In the genomic region with DNA sequence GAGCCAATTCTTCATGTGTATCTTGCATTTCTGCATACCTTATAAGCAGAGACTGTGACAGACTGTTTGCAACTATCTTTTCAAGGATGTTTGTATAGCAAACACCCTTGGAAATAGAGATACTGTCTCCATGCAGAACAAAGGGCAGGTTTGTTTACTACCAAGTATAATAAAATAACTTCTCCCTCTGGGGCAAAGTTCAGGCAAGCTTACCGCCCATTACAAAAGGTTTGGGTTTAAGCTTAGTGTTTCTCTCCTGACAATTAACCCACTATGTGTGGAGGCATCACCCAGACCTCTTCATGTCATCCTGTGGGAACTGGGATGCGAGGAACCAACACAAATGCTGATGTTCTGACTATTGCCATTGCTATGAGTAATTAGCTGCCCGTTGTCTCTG, we compare ENCODE assay signal across 1 cellular context.
A peak's percentile ranks its signal among the peaks of the same experiment; 100 is the strongest.
TF ChIP-seq lines count a peak whose summit lies in the region.

No MANE protein-coding gene starts in this region.

TF ChIP-seq in HepG2, 621 proteins besides CTCF, POLR2A, EP300 and RAD21 (continued from another document and continues in another):
- TF ChIP-seq SAP130 (CRISPR knock-in tag; IDR thresholded peaks at IDR 0.05; ENCODE audit: low read depth) (peak; percentile 43; the same call in 1 of the 2 replicates), HOXA5 (CRISPR knock-in tag; IDR thresholded peaks at IDR 0.05) (no peak), RARA (CRISPR knock-in tag; IDR thresholded peaks at IDR 0.05) (peak; percentile 49), KMT2B (CRISPR knock-in tag; IDR thresholded peaks at IDR 0.05) (no peak), HDAC2 (CRISPR knock-in tag; IDR thresholded peaks at IDR 0.05) (peak; percentile 70), ARID4A (CRISPR knock-in tag; IDR thresholded peaks at IDR 0.05; ENCODE audit: borderline replicate concordance) (no peak), ZNF160 (CRISPR knock-in tag; IDR thresholded peaks at IDR 0.05) (no peak), ZNF563 (CRISPR knock-in tag; IDR thresholded peaks at IDR 0.05) (no peak), DNMT3B (CRISPR knock-in tag; conservative IDR thresholded peaks at IDR 0.05) (no peak), HNF4G (IDR thresholded peaks at IDR 0.05; ENCODE audit: borderline replicate concordance, low read depth, low read length) (peak; percentile 61), HNF4G (CRISPR knock-in tag; IDR thresholded peaks at IDR 0.05; ENCODE audit: borderline replicate concordance, low read depth) (no peak), ZNF281 (CRISPR knock-in tag; IDR thresholded peaks at IDR 0.05; ENCODE audit: borderline replicate concordance) (no peak), ZNF44 (CRISPR knock-in tag; IDR thresholded peaks at IDR 0.05) (no peak), HHEX (CRISPR knock-in tag; IDR thresholded peaks at IDR 0.05) (no peak), ZSCAN20 (CRISPR knock-in tag; IDR thresholded peaks at IDR 0.05; ENCODE audit: borderline replicate concordance) (no peak), ZNF615 (CRISPR knock-in tag; IDR thresholded peaks at IDR 0.05; ENCODE audit: borderline replicate concordance) (no peak), BRF2 (CRISPR knock-in tag; IDR thresholded peaks at IDR 0.05) (no peak), MTF1 (CRISPR knock-in tag; IDR thresholded peaks at IDR 0.05) (no peak), ZNF83 (CRISPR knock-in tag; IDR thresholded peaks at IDR 0.05; ENCODE audit: borderline replicate concordance) (no peak), KAT8 (CRISPR knock-in tag; IDR thresholded peaks at IDR 0.05) (0 out of 2 replicates have a peak, but pooled peaks have one; percentile 19), ZNF557 (CRISPR knock-in tag; IDR thresholded peaks at IDR 0.05) (no peak), ZNF10 (CRISPR knock-in tag; IDR thresholded peaks at IDR 0.05; ENCODE audit: borderline replicate concordance, low read depth) (no peak), GATAD1 (CRISPR knock-in tag; IDR thresholded peaks at IDR 0.05) (no peak), ZNF256 (CRISPR knock-in tag; conservative IDR thresholded peaks at IDR 0.05) (no peak), ZNF737 (CRISPR knock-in tag; IDR thresholded peaks at IDR 0.05; ENCODE audit: borderline replicate concordance) (no peak), TBX2 (CRISPR knock-in tag; IDR thresholded peaks at IDR 0.05; ENCODE audit: borderline replicate concordance) (peak; percentile 29; the same call in 1 of the 2 replicates), CEBPG (CRISPR knock-in tag; IDR thresholded peaks at IDR 0.05) (no peak), GABPB1 (CRISPR knock-in tag; IDR thresholded peaks at IDR 0.05) (no peak), ZNF570 (CRISPR knock-in tag; IDR thresholded peaks at IDR 0.05; ENCODE audit: borderline replicate concordance) (no peak), SP1 (IDR thresholded peaks at IDR 0.05) (no peak), SP1 (CRISPR knock-in tag; IDR thresholded peaks at IDR 0.05) (no peak), MBD4 (IDR thresholded peaks at IDR 0.05; ENCODE audit: borderline replicate concordance, low read length) (no peak), CHD4 (IDR thresholded peaks at IDR 0.05; ENCODE audit: borderline replicate concordance, low read length) (no peak; the same call in 1 of the 2 replicates), CENPT (CRISPR knock-in tag; IDR thresholded peaks at IDR 0.05; ENCODE audit: low read depth) (no peak), ISL2 (CRISPR knock-in tag; IDR thresholded peaks at IDR 0.05) (peak; percentile 66; the same call in 1 of the 2 replicates), MTA1 (CRISPR knock-in tag; IDR thresholded peaks at IDR 0.05; ENCODE audit: borderline replicate concordance) (no peak), RARG (CRISPR knock-in tag; IDR thresholded peaks at IDR 0.05; ENCODE audit: low read depth) (no peak), ZFP36L2 (CRISPR knock-in tag; IDR thresholded peaks at IDR 0.05) (no peak), CREB1 (IDR thresholded peaks at IDR 0.05) (no peak), CREB1 (CRISPR knock-in tag; IDR thresholded peaks at IDR 0.05) (0 out of 2 replicates have a peak, but pooled peaks have one; percentile 11)
- TF ChIP-seq, protein P1, sequence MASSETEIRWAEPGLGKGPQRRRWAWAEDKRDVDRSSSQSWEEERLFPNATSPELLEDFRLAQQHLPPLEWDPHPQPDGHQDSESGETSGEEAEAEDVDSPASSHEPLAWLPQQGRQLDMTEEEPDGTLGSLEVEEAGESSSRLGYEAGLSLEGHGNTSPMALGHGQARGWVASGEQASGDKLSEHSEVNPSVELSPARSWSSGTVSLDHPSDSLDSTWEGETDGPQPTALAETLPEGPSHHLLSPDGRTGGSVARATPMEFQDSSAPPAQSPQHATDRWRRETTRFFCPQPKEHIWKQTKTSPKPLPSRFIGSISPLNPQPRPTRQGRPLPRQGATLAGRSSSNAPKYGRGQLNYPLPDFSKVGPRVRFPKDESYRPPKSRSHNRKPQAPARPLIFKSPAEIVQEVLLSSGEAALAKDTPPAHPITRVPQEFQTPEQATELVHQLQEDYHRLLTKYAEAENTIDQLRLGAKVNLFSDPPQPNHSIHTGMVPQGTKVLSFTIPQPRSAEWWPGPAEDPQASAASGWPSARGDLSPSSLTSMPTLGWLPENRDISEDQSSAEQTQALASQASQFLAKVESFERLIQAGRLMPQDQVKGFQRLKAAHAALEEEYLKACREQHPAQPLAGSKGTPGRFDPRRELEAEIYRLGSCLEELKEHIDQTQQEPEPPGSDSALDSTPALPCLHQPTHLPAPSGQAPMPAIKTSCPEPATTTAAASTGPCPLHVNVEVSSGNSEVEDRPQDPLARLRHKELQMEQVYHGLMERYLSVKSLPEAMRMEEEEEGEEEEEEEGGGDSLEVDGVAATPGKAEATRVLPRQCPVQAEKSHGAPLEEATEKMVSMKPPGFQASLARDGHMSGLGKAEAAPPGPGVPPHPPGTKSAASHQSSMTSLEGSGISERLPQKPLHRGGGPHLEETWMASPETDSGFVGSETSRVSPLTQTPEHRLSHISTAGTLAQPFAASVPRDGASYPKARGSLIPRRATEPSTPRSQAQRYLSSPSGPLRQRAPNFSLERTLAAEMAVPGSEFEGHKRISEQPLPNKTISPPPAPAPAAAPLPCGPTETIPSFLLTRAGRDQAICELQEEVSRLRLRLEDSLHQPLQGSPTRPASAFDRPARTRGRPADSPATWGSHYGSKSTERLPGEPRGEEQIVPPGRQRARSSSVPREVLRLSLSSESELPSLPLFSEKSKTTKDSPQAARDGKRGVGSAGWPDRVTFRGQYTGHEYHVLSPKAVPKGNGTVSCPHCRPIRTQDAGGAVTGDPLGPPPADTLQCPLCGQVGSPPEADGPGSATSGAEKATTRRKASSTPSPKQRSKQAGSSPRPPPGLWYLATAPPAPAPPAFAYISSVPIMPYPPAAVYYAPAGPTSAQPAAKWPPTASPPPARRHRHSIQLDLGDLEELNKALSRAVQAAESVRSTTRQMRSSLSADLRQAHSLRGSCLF (CRISPR knock-in tag; IDR thresholded peaks at IDR 0.05; ENCODE audit: borderline replicate concordance) = no peak
- TF ChIP-seq, protein P2, sequence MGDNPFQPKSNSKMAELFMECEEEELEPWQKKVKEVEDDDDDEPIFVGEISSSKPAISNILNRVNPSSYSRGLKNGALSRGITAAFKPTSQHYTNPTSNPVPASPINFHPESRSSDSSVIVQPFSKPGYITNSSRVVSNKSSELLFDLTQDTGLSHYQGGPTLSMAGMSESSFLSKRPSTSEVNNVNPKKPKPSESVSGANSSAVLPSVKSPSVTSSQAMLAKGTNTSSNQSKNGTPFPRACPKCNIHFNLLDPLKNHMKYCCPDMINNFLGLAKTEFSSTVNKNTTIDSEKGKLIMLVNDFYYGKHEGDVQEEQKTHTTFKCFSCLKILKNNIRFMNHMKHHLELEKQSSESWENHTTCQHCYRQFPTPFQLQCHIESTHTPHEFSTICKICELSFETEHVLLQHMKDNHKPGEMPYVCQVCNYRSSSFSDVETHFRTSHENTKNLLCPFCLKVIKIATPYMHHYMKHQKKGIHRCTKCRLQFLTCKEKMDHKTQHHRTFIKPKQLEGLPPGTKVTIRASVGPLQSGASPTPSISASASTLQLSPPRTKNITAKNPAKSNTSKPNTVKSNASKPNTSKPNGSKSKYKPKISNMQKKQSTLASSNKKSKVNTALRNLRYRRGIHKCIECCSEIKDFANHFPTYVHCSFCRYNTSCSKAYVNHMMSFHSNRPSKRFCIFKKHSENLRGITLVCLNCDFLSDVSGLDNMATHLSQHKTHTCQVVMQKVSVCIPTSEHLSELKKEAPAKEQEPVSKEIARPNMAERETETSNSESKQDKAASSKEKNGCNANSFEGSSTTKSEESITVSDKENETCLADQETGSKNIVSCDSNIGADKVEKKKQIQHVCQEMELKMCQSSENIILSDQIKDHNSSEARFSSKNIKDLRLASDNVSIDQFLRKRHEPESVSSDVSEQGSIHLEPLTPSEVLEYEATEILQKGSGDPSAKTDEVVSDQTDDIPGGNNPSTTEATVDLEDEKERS (CRISPR knock-in tag; IDR thresholded peaks at IDR 0.05) = 0 out of 2 replicates have a peak, but pooled peaks have one; percentile 55
- TF ChIP-seq, protein P3, sequence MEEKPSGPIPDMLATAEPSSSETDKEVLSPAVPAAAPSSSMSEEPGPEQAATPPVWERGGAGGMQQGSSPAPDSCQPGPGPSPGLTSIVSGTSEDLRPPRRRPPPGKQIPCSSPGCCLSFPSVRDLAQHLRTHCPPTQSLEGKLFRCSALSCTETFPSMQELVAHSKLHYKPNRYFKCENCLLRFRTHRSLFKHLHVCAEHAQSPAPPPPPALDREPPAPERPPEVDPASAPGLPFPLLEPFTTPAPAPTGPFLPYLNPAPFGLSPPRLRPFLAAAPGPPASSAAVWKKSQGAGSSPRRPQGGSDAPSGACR (CRISPR knock-in tag; IDR thresholded peaks at IDR 0.05) = no peak
